In genomic region chr18:598053-598665, GRCh38 we compare ENCODE assay signal across 29 cellular contexts. TPM values are rescaled to one million over a fixed set of nuclear protein-coding genes. Genes with fewer than 3 reads are reported as not detected.
DNase-seq lines count a peak whose midpoint lies in the region; ATAC-seq, FAIRE-seq and TF ChIP-seq lines count a peak whose summit lies in the region.
"Had no signal": no experiment of that assay in that cellular context is flagged by ENCODE, and none has a peak within 500 bp of the region (broad histone marks: within the 10 kb centered on the region; RNA-seq: fewer than 3 reads in every experiment).

No MANE protein-coding gene starts in this region.

- H3K27me3 ChIP-seq in HCT116 (ENCODE audit: insufficient read depth, low read length) (no peaks in the 10 kb centered on the region), astrocyte (ENCODE audit: insufficient read depth, low read length) (peaks cover 31% of the 10 kb centered on the region)
- H3K27me3 ChIP-seq: breast epithelium, colonic mucosa, pancreas had no signal

- H3K9me3 ChIP-seq in HCT116 (ENCODE audit: control insufficient read depth in 1 of 2, insufficient read depth in 1 of 2, low read depth in 1 of 2, low read length in 2 of 2) (no peaks in the 10 kb centered on the region), astrocyte (ENCODE audit: insufficient read depth, low read depth, low read length) (no peaks in the 10 kb centered on the region)
- H3K9me3 ChIP-seq: adrenal gland, breast epithelium, colonic mucosa, gastrocnemius medialis, pancreas had no signal

- no peak for ATAC-seq in HCT116
- no peak for ATAC-seq in Right ventricle myocardium inferior
- ATAC-seq in naive thymus-derived CD8-positive, alpha-beta T cell: no peak
- ATAC-seq in left cardiac atrium: no peak
- ATAC-seq in stimulated activated naive CD8-positive, alpha-beta T cell treated with anti-CD3 and anti-CD28 coated beads, Interleukin-15, amount 100 ng/mL, for 72 hours: no peak
- ATAC-seq: activated CD8-positive, alpha-beta T cell treated with anti-CD3 and anti-CD28 coated beads, Interleukin-2, amount 10 ng/mL, durations not matched to agents 7 days and 5 days; effector memory CD8-positive, alpha-beta T cell; esophagus mucosa; gastrocnemius medialis; pancreas; sciatic nerve had no signal

- H2AFZ ChIP-seq in HCT116 (ENCODE audit: low read depth, low read length, poor library complexity, severe bottlenecking): no peak overlapping the region
- no peak overlapping the region for H2AFZ ChIP-seq in astrocyte (ENCODE audit: low read depth, low read length)

- H3K4me2 ChIP-seq in HCT116 (ENCODE audit: low read length) (0 out of 2 replicates have a peak overlapping the region, but pooled peaks have one; percentile 83), astrocyte (ENCODE audit: low read length) (no peak overlapping the region)

- H3K4me1 Mint-ChIP-seq in astrocyte (ENCODE audit: low read depth, unreplicated experiment) (no peaks in the 10 kb centered on the region), neural crest cell (peaks cover 16% of the 10 kb centered on the region)
- H3K4me1 Mint-ChIP-seq in naive thymus-derived CD8-positive, alpha-beta T cell: peaks cover 4 to 14% (median 8%) of the 10 kb centered on the region in 4 donors
- peaks cover 13% of the 10 kb centered on the region for H3K4me1 Mint-ChIP-seq in stimulated activated naive CD8-positive, alpha-beta T cell treated with anti-CD3 and anti-CD28 coated beads, Interleukin-15, amount 100 ng/mL, for 72 hours

- intact Hi-C loops in HCT116 (cut with micrococcal nuclease) (loop anchor here (5.0 kb wide), 1 partner anchor 101 kb away; no protein-coding TSS in a partner anchor), Right ventricle myocardium inferior (cut with DNase I) (no loop called here), left cardiac atrium (cut with DNase I) (no loop called here)

- peaks cover 28% of the 10 kb centered on the region for H3K27me3 Mint-ChIP-seq in astrocyte (ENCODE audit: low read depth, unreplicated experiment)
- peaks cover 58% of the 10 kb centered on the region for H3K27me3 Mint-ChIP-seq in neural crest cell (ENCODE audit: low read depth)
- H3K27me3 Mint-ChIP-seq in naive thymus-derived CD8-positive, alpha-beta T cell: peaks cover 6 to 28% (median 21%) of the 10 kb centered on the region in 5 donors
- H3K27me3 Mint-ChIP-seq in stimulated activated naive CD8-positive, alpha-beta T cell treated with anti-CD3 and anti-CD28 coated beads, Interleukin-15, amount 100 ng/mL, for 72 hours: peaks cover 54% of the 10 kb centered on the region

- H3K36me3 Mint-ChIP-seq in astrocyte (ENCODE audit: low read depth, unreplicated experiment): no peaks in the 10 kb centered on the region
- no peaks in the 10 kb centered on the region for H3K36me3 Mint-ChIP-seq in neural crest cell (ENCODE audit: low read depth)
- H3K36me3 Mint-ChIP-seq in naive thymus-derived CD8-positive, alpha-beta T cell: no peaks in the 10 kb centered on the region

- RAD21 ChIA-PET in HCT116 (lab: Charles Lee; ENCODE audit: low non-redundant PET in 1 of 2, low total read pairs in 2 of 2, uncharacterized antibody in 2 of 2, unreplicated experiment in 2 of 2): no interaction called here

- H3K9ac ChIP-seq in HCT116 (ENCODE audit: low read length) (no peak overlapping the region), astrocyte (ENCODE audit: low read length) (no peak overlapping the region)

- CTCF ChIA-PET in HCT116 (lab: Charles Lee): interaction anchor here (1.6 kb wide), 1 partner anchor 10 kb away, joined by 3 read pairs; no protein-coding TSS in a partner anchor

- no peaks in the 10 kb centered on the region for H3K9me2 ChIP-seq in HCT116 (ENCODE audit: insufficient read depth)

- no peak for TF ChIP-seq POLR2A in HCT116 (IDR thresholded peaks at IDR 0.05; ENCODE audit: borderline replicate concordance, extremely low read depth, insufficient read depth, insufficient read length)

- POLR2A ChIA-PET in HCT116 (lab: Charles Lee): no interaction called here
- POLR2A ChIA-PET in naive thymus-derived CD8-positive, alpha-beta T cell (lab: Charles Lee): no interaction called here

- DNase-seq in AG09309 (ENCODE audit: low read depth): peak; percentile 34
- DNase-seq in HCT116 (ENCODE audit: low read depth, low spot score): no peak
- no peak for DNase-seq in astrocyte (ENCODE audit: low read depth)
- DNase-seq in neural crest cell (ENCODE audit: low read depth, low spot score): no peak
- DNase-seq in Right ventricle myocardium inferior (ENCODE audit: missing footprints): no peak
- no peak for DNase-seq in naive thymus-derived CD8-positive, alpha-beta T cell
- DNase-seq in left cardiac atrium: no peak
- DNase-seq in stimulated activated naive CD8-positive, alpha-beta T cell treated with anti-CD3 and anti-CD28 coated beads, Interleukin-15, amount 100 ng/mL, for 72 hours: no peak
- DNase-seq: activated CD8-positive, alpha-beta T cell treated with anti-CD3 and anti-CD28 coated beads, Interleukin-2, amount 10 ng/mL, durations not matched to agents 7 days and 5 days; activated gamma-delta T cell treated with Interleukin-2 at 50 U/mL for 16 hours; activated T-cell treated with anti-CD3 and anti-CD28 coated beads, Interleukin-2, amount 50 U/mL, for 1 hour; adrenal gland; colonic mucosa; DMS153; effector memory CD8-positive, alpha-beta T cell; gastrocnemius medialis; Karpas-422; mammary epithelial cell; NCI-H1092; NCI-H510A; pancreas; RPMI8226 had no signal

- no peak for TF ChIP-seq RAD21 in HCT116 (IDR thresholded peaks at IDR 0.05; ENCODE audit: low read depth)

- H3K4me3 Mint-ChIP-seq in astrocyte (ENCODE audit: unreplicated experiment) (peak overlapping the region; percentile 43), neural crest cell (peak overlapping the region; percentile 18)
- peak overlapping the region in 4 of 10 donors; percentile 7 to 26 (median 12) for H3K4me3 Mint-ChIP-seq in naive thymus-derived CD8-positive, alpha-beta T cell
- H3K4me3 Mint-ChIP-seq in stimulated activated naive CD8-positive, alpha-beta T cell treated with anti-CD3 and anti-CD28 coated beads, Interleukin-15, amount 100 ng/mL, for 72 hours: no peak overlapping the region
- H3K4me3 Mint-ChIP-seq: activated CD8-positive, alpha-beta T cell treated with anti-CD3 and anti-CD28 coated beads, Interleukin-2, amount 10 ng/mL, durations not matched to agents 7 days and 5 days had no signal

- no peaks in the 10 kb centered on the region for H3K79me2 ChIP-seq in HCT116 (ENCODE audit: insufficient read depth, low read length)
- H3K79me2 ChIP-seq in astrocyte (ENCODE audit: insufficient read depth, low read length): no peaks in the 10 kb centered on the region

- H4K20me1 ChIP-seq in HCT116 (ENCODE audit: insufficient read depth) (no peaks in the 10 kb centered on the region), astrocyte (ENCODE audit: insufficient read depth, low read length) (no peaks in the 10 kb centered on the region)

- H3K4me1 ChIP-seq in HCT116 (ENCODE audit: control insufficient read depth in 1 of 2, insufficient read depth in 2 of 2, low read length in 2 of 2) (peaks cover 0 to 15% of the 10 kb centered on the region in 2 experiments; a peak in 2 of 4 replicates), astrocyte (ENCODE audit: insufficient read depth, low read length) (no peaks in the 10 kb centered on the region)
- H3K4me1 ChIP-seq: adrenal gland, breast epithelium, colonic mucosa, gastrocnemius medialis, pancreas had no signal

- H3K36me3 ChIP-seq in HCT116 (ENCODE audit: control insufficient read depth in 1 of 2, insufficient read depth in 2 of 2, low read length in 2 of 2): no peaks in the 10 kb centered on the region
- no peaks in the 10 kb centered on the region for H3K36me3 ChIP-seq in astrocyte (ENCODE audit: insufficient read depth, low read length)
- H3K36me3 ChIP-seq: adrenal gland, breast epithelium, colonic mucosa, gastrocnemius medialis, pancreas had no signal

- TF ChIP-seq CTCF in AG09309 (IDR thresholded peaks at IDR 0.05; ENCODE audit: control insufficient read depth, insufficient read depth, low read depth, low read length, missing control alignments) (no peak), HCT116 (IDR thresholded peaks at IDR 0.05 in 2 of 3, conservative IDR thresholded peaks at IDR 0.05 in 1 of 3; ENCODE audit: borderline replicate concordance in 1 of 3, insufficient read depth in 1 of 3, low read depth in 2 of 3, low read length in 2 of 3) (no peak), astrocyte (IDR thresholded peaks at IDR 0.05; ENCODE audit: insufficient read depth, low read depth, low read length) (no peak), neural crest cell (conservative IDR thresholded peaks at IDR 0.05) (no peak)

- H3K27ac ChIP-seq in HCT116 (ENCODE audit: low read depth, low read length): no peak overlapping the region
- no peak overlapping the region for H3K27ac ChIP-seq in astrocyte (ENCODE audit: low read depth, low read length)
- H3K27ac ChIP-seq: adrenal gland, colonic mucosa, gastrocnemius medialis had no signal

- H3K4me3 ChIP-seq in AG09309 (ENCODE audit: control insufficient read depth, low read depth, low read length): no peak overlapping the region
- H3K4me3 ChIP-seq in HCT116 (replicated peaks in 1 of 2; ENCODE audit: low read depth in 1 of 2, low read length in 2 of 2): no peak overlapping the region
- no peak overlapping the region for H3K4me3 ChIP-seq in astrocyte (ENCODE audit: insufficient read depth, low read depth, low read length)
- H3K4me3 ChIP-seq: colonic mucosa, gastrocnemius medialis had no signal

- H3K27ac Mint-ChIP-seq in astrocyte (ENCODE audit: unreplicated experiment) (no peak overlapping the region), neural crest cell (ENCODE audit: unreplicated experiment) (no peak overlapping the region)
- H3K27ac Mint-ChIP-seq in naive thymus-derived CD8-positive, alpha-beta T cell: peak overlapping the region in 1 of 10 donors; percentile 14
- H3K27ac Mint-ChIP-seq in stimulated activated naive CD8-positive, alpha-beta T cell treated with anti-CD3 and anti-CD28 coated beads, Interleukin-15, amount 100 ng/mL, for 72 hours: no peak overlapping the region
- H3K27ac Mint-ChIP-seq: activated CD8-positive, alpha-beta T cell treated with anti-CD3 and anti-CD28 coated beads, Interleukin-2, amount 10 ng/mL, durations not matched to agents 7 days and 5 days; effector memory CD8-positive, alpha-beta T cell had no signal

- H3K9me3 Mint-ChIP-seq in astrocyte (ENCODE audit: unreplicated experiment): peaks cover 3% of the 10 kb centered on the region
- H3K9me3 Mint-ChIP-seq in neural crest cell: no peaks in the 10 kb centered on the region
- no peaks in the 10 kb centered on the region for H3K9me3 Mint-ChIP-seq in naive thymus-derived CD8-positive, alpha-beta T cell
- H3K9me3 Mint-ChIP-seq in stimulated activated naive CD8-positive, alpha-beta T cell treated with anti-CD3 and anti-CD28 coated beads, Interleukin-15, amount 100 ng/mL, for 72 hours: no peaks in the 10 kb centered on the region
- H3K9me3 Mint-ChIP-seq: effector memory CD8-positive, alpha-beta T cell had no signal

- BruUV-seq in HCT116 (replicated peaks; lab: Mats Ljungman, UMichigan): no TSS peak

- FAIRE-seq in astrocyte (lab: Jason Lieb, UNC): no peak
- FAIRE-seq: GM12891, pancreas had no signal

RNA-seq across cellular contexts. Expression of gene CLUL1, which starts 1.4 kb away (rescaled TPM):
- total RNA-seq in HCT116 (2021; ENCODE audit: unreplicated experiment) (0.91 TPM), astrocyte (0.55 and 1.4 TPM in 2 replicates), neural crest cell (0.50 and 1.0 TPM in 2 replicates), Right ventricle myocardium inferior (0.43 TPM), left cardiac atrium (under 1 TPM in 1 of 2 donors, not detected in 1; 0.50 TPM)
- polyA plus RNA-seq in HCT116 (2012): 0.55 and 0.90 TPM in 2 replicates
- under 1 TPM in 1 of 2 experiments, not detected in 1; 0.49 TPM for total RNA-seq in naive thymus-derived CD8-positive, alpha-beta T cell
- under 1 TPM in 2 of 3 donors, not detected in 1; 0.46 to 0.55 TPM for polyA plus RNA-seq in naive thymus-derived CD8-positive, alpha-beta T cell
- total RNA-seq: activated CD8-positive, alpha-beta T cell treated with anti-CD3 and anti-CD28 coated beads, Interleukin-2, amount 10 ng/mL, durations not matched to agents 7 days and 5 days; colonic mucosa; sciatic nerve had no signal
- polyA plus RNA-seq: AG04450 had no signal

RNA-seq across cellular contexts. Expression of gene CETN1, which starts 18.0 kb away (rescaled TPM):
- total RNA-seq in HCT116 (2021; ENCODE audit: unreplicated experiment): not detected
- polyA plus RNA-seq in HCT116 (2012): not detected in 2 replicates
- not detected in 2 replicates for total RNA-seq in astrocyte
- total RNA-seq in neural crest cell: not detected in 2 replicates
- total RNA-seq in Right ventricle myocardium inferior: not detected
- total RNA-seq in naive thymus-derived CD8-positive, alpha-beta T cell: not detected
- polyA plus RNA-seq in naive thymus-derived CD8-positive, alpha-beta T cell: not detected
- total RNA-seq in left cardiac atrium: not detected
- total RNA-seq: activated CD8-positive, alpha-beta T cell treated with anti-CD3 and anti-CD28 coated beads, Interleukin-2, amount 10 ng/mL, durations not matched to agents 7 days and 5 days; adrenal gland; breast epithelium; colonic mucosa; esophagus mucosa; gastrocnemius medialis; kidney epithelial cell; mammary epithelial cell; pancreas; sciatic nerve; ureter had no signal
- polyA plus RNA-seq: adrenal gland, AG04450, mammary epithelial cell, pancreas had no signal

RNA-seq across cellular contexts. Expression of gene TYMS, which starts 59.3 kb away (rescaled TPM):
- total RNA-seq in HCT116 (2021; ENCODE audit: unreplicated experiment): 245 TPM
- 197 and 211 TPM in 2 replicates for polyA plus RNA-seq in HCT116 (2012)
- 26.6 and 38.7 TPM in 2 replicates for total RNA-seq in astrocyte
- total RNA-seq in neural crest cell: 264 and 268 TPM in 2 replicates
- 6.0 TPM for total RNA-seq in Right ventricle myocardium inferior
- total RNA-seq in naive thymus-derived CD8-positive, alpha-beta T cell: not detected
- polyA plus RNA-seq in naive thymus-derived CD8-positive, alpha-beta T cell: under 1 TPM in 2 of 3 donors, not detected in 1; 0.19 to 0.73 TPM
- total RNA-seq in left cardiac atrium: 1 to 10 TPM; 3.8 to 7.3 TPM

Comparison
In these comparisons a context has a peak if more than half of its experiments do, and no peak if none do; other contexts are left out.
1. H3K4me3 Mint-ChIP-seq: peak in astrocyte (single experiment) and neural crest cell (single experiment); none in stimulated activated naive CD8-positive, alpha-beta T cell treated with anti-CD3 and anti-CD28 coated beads, Interleukin-15, amount 100 ng/mL, for 72 hours (0 of 2).